ENCODE assay signal across 8 cellular contexts in the genomic region with DNA sequence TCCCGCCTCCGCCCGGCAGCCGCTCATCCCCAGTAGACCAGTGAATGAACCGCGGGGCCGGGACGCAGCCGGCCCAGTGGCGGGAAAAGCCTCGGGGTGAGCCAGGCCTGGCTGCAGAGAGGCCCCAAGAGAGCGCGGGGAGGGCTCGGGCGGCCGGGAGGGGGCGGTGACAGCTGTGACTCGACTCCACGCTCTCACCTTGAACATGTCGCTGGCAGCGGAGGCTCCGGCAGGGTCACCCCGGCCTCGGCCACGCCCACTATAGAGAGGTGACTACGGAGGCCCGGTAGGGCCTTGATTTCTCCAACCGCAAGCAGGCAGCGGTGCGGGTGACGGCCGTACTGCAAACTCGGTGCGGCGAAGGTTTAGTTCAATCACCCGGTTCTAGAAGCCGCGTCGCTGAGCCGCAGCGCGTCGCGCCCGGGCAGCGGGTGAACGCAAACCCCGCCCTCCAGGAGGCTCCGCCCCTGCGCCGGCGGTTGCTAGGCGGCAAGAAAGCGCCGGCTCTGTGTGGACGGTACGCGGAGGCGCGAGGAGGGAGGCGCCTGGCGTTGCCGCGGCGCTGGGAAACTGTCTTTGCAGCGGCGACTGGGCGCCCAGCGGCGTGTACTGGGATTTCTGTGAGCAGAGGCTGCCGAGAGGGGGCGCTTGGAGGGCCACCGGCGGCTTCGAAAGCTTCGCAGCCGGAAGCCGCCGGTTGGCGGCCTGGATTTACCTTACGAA. TPM values are rescaled to one million over a fixed set of nuclear protein-coding genes. Genes with fewer than 3 reads are reported as not detected.
DNase-seq lines count a peak whose midpoint lies in the region; ATAC-seq and TF ChIP-seq lines count a peak whose summit lies in the region.

A gene (minus strand): TSS at position 443 of the 723 bp plus-strand sequence. CDS start 236 bp downstream, at position 207.
A gene with protein sequence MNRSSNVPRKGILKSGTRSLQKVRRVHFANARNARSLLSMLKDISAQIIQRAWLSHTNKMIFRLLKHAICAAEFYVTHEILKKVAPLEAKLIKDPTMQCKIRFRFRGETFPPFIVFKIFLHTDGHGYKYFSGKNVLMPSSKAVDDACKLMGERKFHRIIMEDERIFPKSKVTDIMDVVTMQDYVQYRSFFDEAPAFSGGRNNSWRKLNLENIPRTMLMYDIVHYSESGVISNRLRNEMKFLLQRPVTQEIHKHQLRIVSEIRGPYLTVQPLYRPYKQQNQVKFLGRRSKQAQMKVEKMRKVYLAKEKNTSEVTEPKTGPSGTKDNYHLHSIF (plus strand): TSS at position 511 of the 723 bp plus-strand sequence. CDS start 2,297 bp downstream, outside the sequence.

- H3K27ac ChIP-seq in BLaER1 treated with 17β-estradiol and CSF1 and Interleukin-3, amounts not matched to agents 10 nM and 100 nM = peak within 1 kb of the TSS; percentile 65 to 85 (median 77); a peak in 21 of 22 replicates
- peak within 1 kb of the TSS; percentile 77 for H3K27ac ChIP-seq in colonic mucosa
- peak within 1 kb of the TSS; percentile 79 to 92 for H3K27ac ChIP-seq in left lung

- H3K9me3 ChIP-seq in BLaER1 treated with 17β-estradiol and CSF1 and Interleukin-3, amounts not matched to agents 10 nM and 100 nM (replicated peaks in 1 of 11) = no peaks in the 10 kb centered on the region
- H3K9me3 ChIP-seq in colonic mucosa (no peaks in the 10 kb centered on the region), left lung (no peaks in the 10 kb centered on the region)

- peaks cover 0 to 26% (median 14%) of the 10 kb centered on the region in 10 experiments; a peak in 12 of 20 replicates for H3K4me1 ChIP-seq in BLaER1 treated with 17β-estradiol and CSF1 and Interleukin-3, amounts not matched to agents 10 nM and 100 nM
- H3K4me1 ChIP-seq in colonic mucosa = no peaks in the 10 kb centered on the region
- no peaks in the 10 kb centered on the region for H3K4me1 ChIP-seq in left lung

- H3K4me2 ChIP-seq in BLaER1 treated with 17β-estradiol and CSF1 and Interleukin-3, amounts not matched to agents 10 nM and 100 nM = peak within 1 kb of the TSS; percentile 39 to 76 (median 67)

- peak within 1 kb of the TSS; percentile 55 to 74 (median 68) for H3K4me3 ChIP-seq in BLaER1 treated with 17β-estradiol and CSF1 and Interleukin-3, amounts not matched to agents 10 nM and 100 nM
- H3K4me3 ChIP-seq in colonic mucosa = peak within 1 kb of the TSS; percentile 49
- H3K4me3 ChIP-seq in left lung = peak within 1 kb of the TSS; percentile 30 to 52

- DNase-seq in GM19240 (ENCODE audit: insufficient read length, low spot score) = peak; percentile 61
- peak; percentile 91 to 99 for DNase-seq in NCI-H524 (lab: John Stamatoyannopoulos, UW)
- peak; percentile 92 for DNase-seq in activated CD4-positive, alpha-beta T cell treated with anti-CD3 and anti-CD28 coated beads for 48 hours
- DNase-seq in colonic mucosa = peak; percentile 88
- DNase-seq in left lung = peak; percentile 93 to 97
- DNase-seq in stimulated activated CD4-positive, alpha-beta T cell treated with anti-CD3 and anti-CD28 coated beads, Interleukin-4, amount 100 ng/mL, for 1 hour = peak; percentile 88

- H3K36me3 ChIP-seq in BLaER1 treated with 17β-estradiol and CSF1 and Interleukin-3, amounts not matched to agents 10 nM and 100 nM = no peaks in the 10 kb centered on the region
- H3K36me3 ChIP-seq in colonic mucosa (no peaks in the 10 kb centered on the region), left lung (no peaks in the 10 kb centered on the region)

- intact Hi-C loops in colonic mucosa (cut with DNase I) = loop anchor here (5.0 kb wide), 1 partner anchor 145 kb away; a partner anchor contains a TSS
- intact Hi-C loops in left lung (cut with DNase I) = loop anchor here in 1 of 2 donors (10.0 kb wide), 2 partner anchors 153 to 213 kb away; no protein-coding TSS in a partner anchor

- no peaks in the 10 kb centered on the region for H3K27me3 ChIP-seq in BLaER1 treated with 17β-estradiol and CSF1 and Interleukin-3, amounts not matched to agents 10 nM and 100 nM
- H3K27me3 ChIP-seq in colonic mucosa (no peaks in the 10 kb centered on the region), left lung (no peaks in the 10 kb centered on the region)

- peak; percentile 58 for TF ChIP-seq CTCF in colonic mucosa (IDR thresholded peaks at IDR 0.05)
- TF ChIP-seq CTCF in left lung (IDR thresholded peaks at IDR 0.05) = peak; percentile 60 to 83

- ATAC-seq in HG03457 (IDR thresholded peaks at IDR 0.05; ENCODE audit: unreplicated experiment) = peak; percentile 92
- peak; percentile 98 for ATAC-seq in left lung

- no peaks in the 10 kb centered on the region for H4K20me1 ChIP-seq in BLaER1 treated with 17β-estradiol and CSF1 and Interleukin-3, amounts not matched to agents 10 nM and 100 nM

- peak within 1 kb of the TSS; percentile 75 to 84 (median 82) for H3K9ac ChIP-seq in BLaER1 treated with 17β-estradiol and CSF1 and Interleukin-3, amounts not matched to agents 10 nM and 100 nM
- peak within 1 kb of the TSS; percentile 66 to 79 for H3K9ac ChIP-seq in colonic mucosa (ENCODE audit: low read depth in 2 of 2, low read length in 2 of 2)

RNA-seq across cellular contexts. Expression of the first gene that starts in this region (rescaled TPM):
- total RNA-seq in colonic mucosa = 10 to 100 TPM; 36.3 to 38.9 TPM
- 10 to 100 TPM; 20.1 to 23.1 TPM for total RNA-seq in left lung

RNA-seq across cellular contexts. Expression of the second gene that starts in this region (rescaled TPM):
- total RNA-seq in colonic mucosa (not detected), left lung (not detected)

Comparison
In these comparisons a context has a peak if more than half of its experiments do, and no peak if none do; other contexts are left out.
1. Peak in every context shown above with its lines: DNase-seq, ATAC-seq, H3K4me3 ChIP-seq and H3K27ac ChIP-seq.